In the genomic region with DNA sequence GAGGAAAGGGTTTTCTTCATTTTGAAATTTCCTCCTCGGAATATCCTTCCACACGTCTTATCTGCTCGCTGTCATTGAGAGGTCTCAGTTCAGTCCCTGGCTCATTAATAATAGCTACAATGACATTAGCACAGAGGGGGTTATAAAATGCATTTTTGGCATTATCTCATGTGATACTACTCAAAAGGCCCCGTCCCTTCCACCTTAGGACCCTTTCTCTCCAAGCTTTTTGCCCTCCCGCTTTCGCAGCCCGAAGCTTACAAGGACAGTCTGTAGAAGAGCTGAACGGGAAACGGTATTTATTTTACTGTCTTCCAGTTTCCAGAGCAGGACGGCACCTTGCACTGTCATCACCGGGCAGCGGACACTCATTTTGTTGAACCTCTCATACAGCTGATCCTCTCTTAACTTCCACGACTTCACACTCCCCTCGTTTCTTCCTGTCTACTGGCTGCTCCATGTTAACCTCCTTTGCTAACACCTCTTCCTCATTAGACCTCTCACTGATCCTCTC, we compare ENCODE assay signal across 8 cellular contexts.
A peak's percentile ranks its signal among the peaks of the same experiment; 100 is the strongest.
DNase-seq lines count a peak whose midpoint lies in the region; ATAC-seq and TF ChIP-seq lines count a peak whose summit lies in the region.

No MANE protein-coding gene starts in this region.

- peak overlapping the region; percentile 2 for H3K27ac Mint-ChIP-seq in central memory CD8-positive, alpha-beta T cell (ENCODE audit: low read depth)

- H3K36me3 Mint-ChIP-seq in central memory CD8-positive, alpha-beta T cell (ENCODE audit: insufficient read depth): peaks cover 7% of the 10 kb centered on the region

- no peaks in the 10 kb centered on the region for H3K36me3 ChIP-seq in HUES6 (ENCODE audit: control insufficient read depth, insufficient read depth, low read length)
- H3K36me3 ChIP-seq in muscle layer of duodenum (ENCODE audit: control insufficient read depth in 1 of 2, insufficient read depth in 2 of 2, low read length in 2 of 2): no peaks in the 10 kb centered on the region

- H3K27me3 ChIP-seq in HUES6 (ENCODE audit: control insufficient read depth, insufficient read depth, low read length) (no peaks in the 10 kb centered on the region), muscle layer of duodenum (ENCODE audit: low read depth, low read length) (no peaks in the 10 kb centered on the region)

- H3K9ac ChIP-seq in HUES6 (ENCODE audit: low read length): peak overlapping the region; percentile 9

- ATAC-seq in central memory CD8-positive, alpha-beta T cell (replicated peaks; ENCODE audit: extremely low read depth, poor library complexity, severe bottlenecking): no peak
- ATAC-seq in GM21367 (IDR thresholded peaks at IDR 0.05; ENCODE audit: unreplicated experiment): no peak

- no peaks in the 10 kb centered on the region for H3K9me3 Mint-ChIP-seq in central memory CD8-positive, alpha-beta T cell

- no peaks in the 10 kb centered on the region for H3K9me3 ChIP-seq in HUES6 (ENCODE audit: control insufficient read depth, insufficient read depth, low read depth, low read length)
- H3K9me3 ChIP-seq in muscle layer of duodenum (ENCODE audit: control insufficient read depth in 1 of 2, low read length in 2 of 2): no peaks in the 10 kb centered on the region

- H3K27ac ChIP-seq in C4-2B (no peak overlapping the region; the same call in 1 of the 2 replicates), HUES6 (ENCODE audit: low read depth, low read length) (no peak overlapping the region), muscle layer of duodenum (ENCODE audit: low read length) (peak overlapping the region; percentile 24)

- H3K4me1 ChIP-seq in HUES6 (ENCODE audit: control insufficient read depth, insufficient read depth, low read length) (peaks cover 14% of the 10 kb centered on the region), muscle layer of duodenum (ENCODE audit: control insufficient read depth in 1 of 2, insufficient read depth in 2 of 2, low read length in 2 of 2) (peaks cover 10 to 14% of the 10 kb centered on the region in 2 donors)

- peak overlapping the region; percentile 4 for H3K4me3 Mint-ChIP-seq in central memory CD8-positive, alpha-beta T cell

- H3K4me3 ChIP-seq in HUES6 (ENCODE audit: low read depth, low read length): peak overlapping the region; percentile 22; the same call in 1 of the 2 replicates
- peak overlapping the region in 1 of 2 donors; percentile 53 for H3K4me3 ChIP-seq in muscle layer of duodenum (ENCODE audit: low read depth in 1 of 2, low read length in 2 of 2)

- H3K27me3 Mint-ChIP-seq in central memory CD8-positive, alpha-beta T cell: no peaks in the 10 kb centered on the region

- peaks cover 43% of the 10 kb centered on the region for H3K4me1 Mint-ChIP-seq in central memory CD8-positive, alpha-beta T cell

- no peak for DNase-seq in central memory CD8-positive, alpha-beta T cell (ENCODE audit: low spot score in 2 of 2)
- DNase-seq in NCI-H187 (lab: John Stamatoyannopoulos, UW): no peak
- no peak for DNase-seq in stimulated activated CD4-positive, alpha-beta T cell treated with anti-CD3 and anti-CD28 coated beads, Interleukin-4, amount 100 ng/mL, for 1 hour
- no peak for DNase-seq in NCI-H526 (lab: John Stamatoyannopoulos, UW)

- TF ChIP-seq CTCF in C4-2B (conservative IDR thresholded peaks at IDR 0.05): peak; percentile 58
